27 cellular contexts compared by ENCODE assay signal in genomic region chr3:146091397-146091796, GRCh38.
A peak's percentile ranks its signal among the peaks of the same experiment; 100 is the strongest.
DNase-seq lines count a peak whose midpoint lies in the region; ATAC-seq and TF ChIP-seq lines count a peak whose summit lies in the region.
"Had no signal": no experiment of that assay in that cellular context is flagged by ENCODE, and none has a peak within 500 bp of the region (broad histone marks: within the 10 kb centered on the region; RNA-seq: fewer than 3 reads in every experiment).

No MANE protein-coding gene starts in this region.

- peak; percentile 94 for ATAC-seq in GM18861 (IDR thresholded peaks at IDR 0.05; ENCODE audit: unreplicated experiment)
- ATAC-seq: effector memory CD8-positive, alpha-beta T cell; GM23338; left lung; stimulated activated naive B cell treated with anti-CD40 and anti-IgM and Interleukin-4, amounts not matched to agents 10 μg/mL and 1 μg/mL and 100 μg/mL, for 72 hours had no signal

- no peak for DNase-seq in GM23248
- DNase-seq in effector CD8-positive, alpha-beta T cell (lab: John Stamatoyannopoulos, UW): no peak
- no peak for DNase-seq in Caco-2
- no peak for DNase-seq in NCI-H524 (lab: John Stamatoyannopoulos, UW)
- no peak for DNase-seq in cardiac septum (ENCODE audit: low spot score)
- DNase-seq: activated naive CD8-positive, alpha-beta T cell treated with anti-CD3 and anti-CD28 coated beads for 36 hours; DMS153; effector memory CD8-positive, alpha-beta T cell; GDM1; IMR-90; left lung; MG63; NCI-H1436; NCI-H526 treated with DMSO at 0.1 percent for 48 hours; nephron progenitor cell; posterior cingulate gyrus; SHP77; stimulated activated CD4-positive, alpha-beta T cell treated with anti-CD3 and anti-CD28 coated beads, Interleukin-2, amount 100 ng/mL, for 24 hours; stimulated activated naive B cell treated with anti-CD40 and anti-IgM and Interleukin-4, amounts not matched to agents 10 μg/mL and 1 μg/mL and 100 μg/mL, for 72 hours had no signal

- H3K27ac Mint-ChIP-seq in nephron: peak overlapping the region in 2 of 3 experiments; percentile 61 to 77
- H3K27ac Mint-ChIP-seq in Caco-2 (ENCODE audit: unreplicated experiment): no peak overlapping the region
- H3K27ac Mint-ChIP-seq: activated naive CD8-positive, alpha-beta T cell treated with anti-CD3 and anti-CD28 coated beads for 36 hours; activated T-helper 1 cell treated with anti-CD3 and anti-CD28 coated beads, Interleukin-12 subunit alpha, Interleukin-12 subunit beta, Interleukin-2, Interleukin-4 antibody, amounts not matched to agents 30 ng/mL and 10 ng/mL and 1 ng/mL, durations not matched to agents 14 hours and 24 hours and 36 hours; effector memory CD8-positive, alpha-beta T cell; GM23338; nephron progenitor cell; stimulated activated naive B cell treated with anti-CD40 and anti-IgM and Interleukin-4, amounts not matched to agents 10 μg/mL and 1 μg/mL and 100 μg/mL, for 72 hours had no signal

- H3K4me3 ChIP-seq in GM23248 (no peak overlapping the region), OCI-LY3 (ENCODE audit: low read length) (peak overlapping the region; percentile 10), Caco-2 (ENCODE audit: low read depth, low read length) (no peak overlapping the region)
- H3K4me3 ChIP-seq: GM23338, left lung, MG63, thoracic aorta had no signal

- no peaks in the 10 kb centered on the region for H3K27me3 Mint-ChIP-seq in nephron (ENCODE audit: low read depth)
- no peaks in the 10 kb centered on the region for H3K27me3 Mint-ChIP-seq in Caco-2 (ENCODE audit: insufficient read depth, unreplicated experiment)
- H3K27me3 Mint-ChIP-seq: activated naive CD8-positive, alpha-beta T cell treated with anti-CD3 and anti-CD28 coated beads for 36 hours; effector memory CD8-positive, alpha-beta T cell; stimulated activated naive B cell treated with anti-CD40 and anti-IgM and Interleukin-4, amounts not matched to agents 10 μg/mL and 1 μg/mL and 100 μg/mL, for 72 hours had no signal

- H3K9me3 ChIP-seq in GM23248 (ENCODE audit: low read depth) (no peaks in the 10 kb centered on the region), OCI-LY3 (ENCODE audit: insufficient read depth, low read length) (no peaks in the 10 kb centered on the region), Caco-2 (no peaks in the 10 kb centered on the region)
- H3K9me3 ChIP-seq: left lung, MG63, thoracic aorta had no signal

- WGBS in GM23248 (ENCODE audit: low coverage in 1 of 2, low lambda C conversion rate in 2 of 2, missing lambda C conversion rate in 2 of 2), 2 experiments: 98 to 100% methylated on average over 1 of the region's 1 CpG

- H3K36me3 Mint-ChIP-seq in nephron (ENCODE audit: low read depth) (peaks cover 19% of the 10 kb centered on the region), Caco-2 (ENCODE audit: insufficient read depth, unreplicated experiment) (no peaks in the 10 kb centered on the region)
- H3K36me3 Mint-ChIP-seq: activated naive CD8-positive, alpha-beta T cell treated with anti-CD3 and anti-CD28 coated beads for 36 hours; stimulated activated naive B cell treated with anti-CD40 and anti-IgM and Interleukin-4, amounts not matched to agents 10 μg/mL and 1 μg/mL and 100 μg/mL, for 72 hours had no signal

- peaks cover 56% of the 10 kb centered on the region for H3K36me3 ChIP-seq in GM23248 (ENCODE audit: low read depth)
- H3K36me3 ChIP-seq in OCI-LY3 (replicated peaks; ENCODE audit: low read depth, low read length): no peaks in the 10 kb centered on the region
- H3K36me3 ChIP-seq in Caco-2 (ENCODE audit: control insufficient read depth, insufficient read depth, low read length): no peaks in the 10 kb centered on the region
- H3K36me3 ChIP-seq: left lung, thoracic aorta had no signal

- H3K4me2 ChIP-seq in GM23248 (ENCODE audit: unreplicated experiment): no peak overlapping the region
- peak overlapping the region; percentile 50 for H3K4me2 ChIP-seq in OCI-LY3 (ENCODE audit: low read length)
- H3K4me2 ChIP-seq: GM23338 had no signal

- intact Hi-C loops in Caco-2 (cut with micrococcal nuclease; ENCODE audit: unreplicated experiment): no loop called here
- intact Hi-C loops in cardiac septum (cut with DNase I): no loop called here

- H3K79me2 ChIP-seq in GM23248 (ENCODE audit: insufficient read depth) (peaks cover 69% of the 10 kb centered on the region), OCI-LY3 (ENCODE audit: low read length) (no peaks in the 10 kb centered on the region)

- H3K4me1 Mint-ChIP-seq in nephron (peaks cover 14% of the 10 kb centered on the region), Caco-2 (ENCODE audit: low read depth, unreplicated experiment) (no peaks in the 10 kb centered on the region)
- H3K4me1 Mint-ChIP-seq: activated naive CD8-positive, alpha-beta T cell treated with anti-CD3 and anti-CD28 coated beads for 36 hours; GM23338; nephron progenitor cell; stimulated activated naive B cell treated with anti-CD40 and anti-IgM and Interleukin-4, amounts not matched to agents 10 μg/mL and 1 μg/mL and 100 μg/mL, for 72 hours had no signal

- H2AFZ ChIP-seq in GM23248 (no peak overlapping the region), OCI-LY3 (ENCODE audit: low read depth, low read length) (peak overlapping the region; percentile 53; the same call in 1 of the 2 replicates)
- H2AFZ ChIP-seq: GM23338 had no signal

- no peaks in the 10 kb centered on the region for H3K27me3 ChIP-seq in GM23248 (replicated peaks; ENCODE audit: insufficient read depth)
- H3K27me3 ChIP-seq in OCI-LY3 (ENCODE audit: low read depth, low read length): no peaks in the 10 kb centered on the region
- H3K27me3 ChIP-seq in Caco-2 (replicated peaks; ENCODE audit: control insufficient read depth, insufficient read depth, low read length): no peaks in the 10 kb centered on the region
- H3K27me3 ChIP-seq: left lung, MG63 had no signal

- no TSS peak for BruUV-seq in Caco-2 (replicated peaks; lab: Mats Ljungman, UMichigan)

- H4K20me1 ChIP-seq in GM23248 (ENCODE audit: insufficient read depth): no peaks in the 10 kb centered on the region
- no peaks in the 10 kb centered on the region for H4K20me1 ChIP-seq in OCI-LY3 (ENCODE audit: insufficient read depth, low read length)

- H3K9me3 Mint-ChIP-seq in nephron (peaks cover 4% of the 10 kb centered on the region), Caco-2 (ENCODE audit: unreplicated experiment) (no peaks in the 10 kb centered on the region)
- H3K9me3 Mint-ChIP-seq: activated naive CD8-positive, alpha-beta T cell treated with anti-CD3 and anti-CD28 coated beads for 36 hours; activated T-helper 1 cell treated with anti-CD3 and anti-CD28 coated beads, Interleukin-12 subunit alpha, Interleukin-12 subunit beta, Interleukin-2, Interleukin-4 antibody, amounts not matched to agents 30 ng/mL and 10 ng/mL and 1 ng/mL, durations not matched to agents 14 hours and 24 hours and 36 hours; effector memory CD8-positive, alpha-beta T cell; stimulated activated naive B cell treated with anti-CD40 and anti-IgM and Interleukin-4, amounts not matched to agents 10 μg/mL and 1 μg/mL and 100 μg/mL, for 72 hours had no signal

- peaks cover 31% of the 10 kb centered on the region for H3K4me1 ChIP-seq in GM23248 (ENCODE audit: insufficient read depth)
- H3K4me1 ChIP-seq in OCI-LY3 (ENCODE audit: low read length): peaks cover 22% of the 10 kb centered on the region
- H3K4me1 ChIP-seq in Caco-2: no peaks in the 10 kb centered on the region
- H3K4me1 ChIP-seq: left lung had no signal

- POLR2A ChIA-PET in Caco-2 (lab: Charles Lee): no interaction called here

- no peak for TF ChIP-seq CTCF in OCI-LY3 (IDR thresholded peaks at IDR 0.05; ENCODE audit: low read depth, low read length)
- TF ChIP-seq CTCF in nephron (IDR thresholded peaks at IDR 0.05; ENCODE audit: unreplicated experiment in 3 of 3): no peak
- TF ChIP-seq CTCF in Caco-2 (IDR thresholded peaks at IDR 0.05; ENCODE audit: insufficient read depth in 1 of 2, low read depth in 1 of 2, low read length in 1 of 2, severe bottlenecking in 1 of 2, unreplicated experiment in 1 of 2): no peak

- H3K9me2 ChIP-seq in GM23248 (ENCODE audit: insufficient read depth): no peaks in the 10 kb centered on the region

- CTCF ChIA-PET in Caco-2 (lab: Charles Lee): interaction anchor here (0.7 to 0.9 kb wide), 2 partner anchors 98 to 176 kb away, joined by 4 to 6 read pairs; no protein-coding TSS in a partner anchor

- in situ Hi-C loops in GM23248 (cut with MboI): no loop called here

- H3K27ac ChIP-seq in GM23248 (peak overlapping the region; percentile 53; the same call in 1 of the 2 replicates), OCI-LY3 (ENCODE audit: low read length) (no peak overlapping the region)
- H3K27ac ChIP-seq: C4-2B, HL-60, left lung, thoracic aorta had no signal

- no peak overlapping the region for H3K4me3 Mint-ChIP-seq in nephron
- no peak overlapping the region for H3K4me3 Mint-ChIP-seq in Caco-2 (ENCODE audit: unreplicated experiment)
- H3K4me3 Mint-ChIP-seq: activated naive CD8-positive, alpha-beta T cell treated with anti-CD3 and anti-CD28 coated beads for 36 hours; activated T-helper 1 cell treated with anti-CD3 and anti-CD28 coated beads, Interleukin-12 subunit alpha, Interleukin-12 subunit beta, Interleukin-2, Interleukin-4 antibody, amounts not matched to agents 30 ng/mL and 10 ng/mL and 1 ng/mL, durations not matched to agents 14 hours and 24 hours and 36 hours; effector memory CD8-positive, alpha-beta T cell; GM23338; nephron progenitor cell; stimulated activated naive B cell treated with anti-CD40 and anti-IgM and Interleukin-4, amounts not matched to agents 10 μg/mL and 1 μg/mL and 100 μg/mL, for 72 hours had no signal

- H3F3A ChIP-seq in GM23248 (ENCODE audit: insufficient read depth): peaks cover 58% of the 10 kb centered on the region

- H3K9ac ChIP-seq in GM23248 (no peak overlapping the region), OCI-LY3 (ENCODE audit: low read length) (no peak overlapping the region)
